Comparison of ENCODE assay signal across 15 cellular contexts in genomic region chr5:80035839-80036238, GRCh38. TPM values are rescaled to one million over a fixed set of nuclear protein-coding genes. Genes with fewer than 3 reads are reported as not detected.
A peak's percentile ranks its signal among the peaks of the same experiment; 100 is the strongest.
DNase-seq lines count a peak whose midpoint lies in the region; ATAC-seq and TF ChIP-seq lines count a peak whose summit lies in the region.
"Had no signal": no experiment of that assay in that cellular context is flagged by ENCODE, and none has a peak within 500 bp of the region (broad histone marks: within the 10 kb centered on the region; RNA-seq: fewer than 3 reads in every experiment).

No MANE protein-coding gene starts in this region.

- no peaks in the 10 kb centered on the region for H3K36me3 Mint-ChIP-seq in stimulated activated naive CD8-positive, alpha-beta T cell treated with anti-CD3 and anti-CD28 coated beads, Interleukin-15, Interleukin-2, amounts not matched to agents 100 ng/mL and 50 ng/mL, for 24 hours (ENCODE audit: low read depth)
- H3K36me3 Mint-ChIP-seq in brain (no peaks in the 10 kb centered on the region), nephron (ENCODE audit: low read depth) (no peaks in the 10 kb centered on the region), HFFc6 (ENCODE audit: low read depth) (no peaks in the 10 kb centered on the region)
- H3K36me3 Mint-ChIP-seq in effector memory CD8-positive, alpha-beta T cell (ENCODE audit: insufficient read depth) = no peaks in the 10 kb centered on the region

- ATAC-seq in stimulated activated naive CD8-positive, alpha-beta T cell treated with anti-CD3 and anti-CD28 coated beads, Interleukin-15, Interleukin-2, amounts not matched to agents 100 U/mL and 50 U/mL, for 24 hours = no peak
- no peak for ATAC-seq in effector memory CD8-positive, alpha-beta T cell (replicated peaks)
- ATAC-seq: GM12878 had no signal

- no peak for DNase-seq in stimulated activated naive CD8-positive, alpha-beta T cell treated with anti-CD3 and anti-CD28 coated beads, Interleukin-15, Interleukin-2, amounts not matched to agents 100 U/mL and 50 U/mL, for 24 hours
- no peak for DNase-seq in stimulated activated CD4-positive, alpha-beta T cell treated with anti-CD3 and anti-CD28 coated beads, Interleukin-2, amount 100 ng/mL, for 24 hours
- DNase-seq in T1000 (lab: John Stamatoyannopoulos, UW) (no peak), HFFc6 (no peak)
- no peak for DNase-seq in effector memory CD8-positive, alpha-beta T cell
- DNase-seq: activated CD8-positive, alpha-beta memory T cell treated with anti-CD3 and anti-CD28 coated beads, Interleukin-2, amount 50 U/mL, for 48 hours; effector CD4-positive, alpha-beta T cell; kidney glomerular epithelial cell; MV-4-11; NCI-H2171 treated with DMSO at 0.1 percent for 48 hours; SHP77 had no signal

- peaks cover 70% of the 10 kb centered on the region for H3K27me3 Mint-ChIP-seq in stimulated activated naive CD8-positive, alpha-beta T cell treated with anti-CD3 and anti-CD28 coated beads, Interleukin-15, Interleukin-2, amounts not matched to agents 100 ng/mL and 50 ng/mL, for 24 hours
- peaks cover 61% of the 10 kb centered on the region for H3K27me3 Mint-ChIP-seq in brain
- H3K27me3 Mint-ChIP-seq in nephron (ENCODE audit: low read depth) = peaks cover 64% of the 10 kb centered on the region
- peaks cover 63 to 83% of the 10 kb centered on the region in 2 donors for H3K27me3 Mint-ChIP-seq in effector memory CD8-positive, alpha-beta T cell
- peaks cover 40% of the 10 kb centered on the region for H3K27me3 Mint-ChIP-seq in HFFc6 (ENCODE audit: insufficient read depth)

- peaks cover 11% of the 10 kb centered on the region for H3K4me1 Mint-ChIP-seq in stimulated activated naive CD8-positive, alpha-beta T cell treated with anti-CD3 and anti-CD28 coated beads, Interleukin-15, Interleukin-2, amounts not matched to agents 100 ng/mL and 50 ng/mL, for 24 hours (ENCODE audit: low read depth)
- H3K4me1 Mint-ChIP-seq in brain = peaks cover 9% of the 10 kb centered on the region
- no peaks in the 10 kb centered on the region for H3K4me1 Mint-ChIP-seq in nephron
- no peaks in the 10 kb centered on the region for H3K4me1 Mint-ChIP-seq in effector memory CD8-positive, alpha-beta T cell (ENCODE audit: low read depth in 2 of 2)
- H3K4me1 Mint-ChIP-seq in HFFc6 (ENCODE audit: low read depth) = no peaks in the 10 kb centered on the region

- no peaks in the 10 kb centered on the region for H3K9me3 Mint-ChIP-seq in stimulated activated naive CD8-positive, alpha-beta T cell treated with anti-CD3 and anti-CD28 coated beads, Interleukin-15, Interleukin-2, amounts not matched to agents 100 ng/mL and 50 ng/mL, for 24 hours
- H3K9me3 Mint-ChIP-seq in brain (peaks cover 0 to 7% (median 0%) of the 10 kb centered on the region in 5 experiments), nephron (no peaks in the 10 kb centered on the region), HFFc6 (no peaks in the 10 kb centered on the region)
- no peaks in the 10 kb centered on the region for H3K9me3 Mint-ChIP-seq in effector memory CD8-positive, alpha-beta T cell

- H3K4me3 Mint-ChIP-seq in stimulated activated naive CD8-positive, alpha-beta T cell treated with anti-CD3 and anti-CD28 coated beads, Interleukin-15, Interleukin-2, amounts not matched to agents 100 ng/mL and 50 ng/mL, for 24 hours = peak overlapping the region; percentile 1
- H3K4me3 Mint-ChIP-seq in brain = peak overlapping the region; percentile 33 to 79 (median 68)
- peak overlapping the region; percentile 66 to 79 (median 78) for H3K4me3 Mint-ChIP-seq in nephron
- H3K4me3 Mint-ChIP-seq in effector memory CD8-positive, alpha-beta T cell = peak overlapping the region in 1 of 2 donors; percentile 36
- H3K4me3 Mint-ChIP-seq in HFFc6 = no peak overlapping the region

- H3K27ac Mint-ChIP-seq in stimulated activated naive CD8-positive, alpha-beta T cell treated with anti-CD3 and anti-CD28 coated beads, Interleukin-15, Interleukin-2, amounts not matched to agents 100 ng/mL and 50 ng/mL, for 24 hours = no peak overlapping the region
- H3K27ac Mint-ChIP-seq in brain (no peak overlapping the region), nephron (no peak overlapping the region), HFFc6 (no peak overlapping the region)
- no peak overlapping the region for H3K27ac Mint-ChIP-seq in effector memory CD8-positive, alpha-beta T cell

- TF ChIP-seq CTCF in brain (conservative IDR thresholded peaks at IDR 0.05) = no peak
- no peak for TF ChIP-seq CTCF in nephron (IDR thresholded peaks at IDR 0.05; ENCODE audit: unreplicated experiment in 3 of 3)
- no peak for TF ChIP-seq CTCF in HFFc6 (IDR thresholded peaks at IDR 0.05)

RNA-seq across cellular contexts. Expression of gene THBS4, which starts 0.7 kb away (rescaled TPM):
- polyA plus RNA-seq in brain (ENCODE audit: insufficient read depth, low read depth, low replicate concordance) = 16.0 TPM
- total RNA-seq in HFFc6 (2021; fragmentation: NEBNext Ultra II Directional; extraction: Animal tissue kit (Norgen Biotek cat#: 25700)) = under 1 TPM in 5 of 6 experiments, not detected in 1; 0.43 to 0.82 (median 0.71) TPM

RNA-seq across cellular contexts. Expression of gene MTX3, which starts 44.8 kb away (rescaled TPM):
- polyA plus RNA-seq in brain (ENCODE audit: insufficient read depth, low read depth, low replicate concordance) = 1.9 TPM
- total RNA-seq in HFFc6 (2021; fragmentation: NEBNext Ultra II Directional; extraction: Animal tissue kit (Norgen Biotek cat#: 25700)) = 10 to 100 TPM; 10.2 to 13.5 (median 12.8) TPM
